16 cellular contexts compared by ENCODE assay signal in the genomic region with DNA sequence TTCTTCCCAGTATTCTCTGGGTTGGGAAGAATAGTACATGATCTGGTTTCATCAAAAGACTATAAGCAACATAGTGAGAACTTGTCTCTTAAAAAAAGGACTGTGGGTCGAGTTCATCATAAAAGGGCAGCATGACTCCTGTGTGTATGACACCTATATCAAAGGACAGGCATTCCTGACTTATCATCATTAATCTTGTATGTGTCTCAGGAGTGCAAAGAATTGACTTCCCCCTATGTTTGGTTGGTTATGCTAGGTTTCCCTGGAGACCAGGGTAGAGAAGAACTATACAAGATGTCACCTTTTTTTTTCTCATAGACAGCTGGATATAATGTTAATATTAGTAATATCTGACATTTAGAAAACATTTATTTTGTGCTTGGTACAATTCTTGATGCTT.
A peak's percentile ranks its signal among the peaks of the same experiment; 100 is the strongest.
DNase-seq lines count a peak whose midpoint lies in the region; ATAC-seq and TF ChIP-seq lines count a peak whose summit lies in the region.
"Had no signal": no experiment of that assay in that cellular context is flagged by ENCODE, and none has a peak within 500 bp of the region (broad histone marks: within the 10 kb centered on the region; RNA-seq: fewer than 3 reads in every experiment).

No MANE protein-coding gene starts in this region.

- H2AFZ ChIP-seq in trophoblast cell (ENCODE audit: insufficient read depth, low read length, poor library complexity): no peak overlapping the region

- peak; percentile 70 to 77 for DNase-seq in Caco-2
- DNase-seq in NCI-H226: peak; percentile 20
- peak; percentile 43 for DNase-seq in kidney glomerular epithelial cell (lab: John Stamatoyannopoulos, UW)
- DNase-seq in trophoblast cell: peak; percentile 47 to 91
- no peak for DNase-seq in CD4-positive, alpha-beta T cell
- DNase-seq in NCI-H510A (lab: John Stamatoyannopoulos, UW): no peak
- DNase-seq: CD4-positive, alpha-beta memory T cell; MV-4-11; NCI-H1417 treated with DMSO at 0.1 percent for 48 hours; NCI-H2081 treated with DMSO at 0.1 percent for 48 hours; NCI-H345 had no signal

- no peak overlapping the region for H3K23ac ChIP-seq in trophoblast cell (ENCODE audit: low read length)

- CTCF ChIA-PET in Caco-2 (lab: Charles Lee): interaction anchor here (1.1 kb wide), 1 partner anchor 9 kb away, joined by 3 read pairs; no protein-coding TSS in a partner anchor
- CTCF ChIA-PET in CD4-positive, alpha-beta T cell (lab: Charles Lee): no interaction called here

- H3K14ac ChIP-seq in trophoblast cell (ENCODE audit: low read length): no peak overlapping the region

- no peak overlapping the region for H2AK5ac ChIP-seq in trophoblast cell (ENCODE audit: low read length)

- H3K79me1 ChIP-seq in trophoblast cell (ENCODE audit: low read length): peaks cover 11% of the 10 kb centered on the region

- no peak overlapping the region for H2BK12ac ChIP-seq in trophoblast cell (ENCODE audit: low read length)

- H3K9me3 ChIP-seq in Caco-2 (no peaks in the 10 kb centered on the region), trophoblast cell (ENCODE audit: insufficient read depth, low read depth, low read length) (peaks cover 2% of the 10 kb centered on the region)
- no peaks in the 10 kb centered on the region for H3K9me3 ChIP-seq in CD4-positive, alpha-beta T cell (ENCODE audit: control insufficient read depth, low read length)
- H3K9me3 ChIP-seq: HAP-1 had no signal

- H3K9ac ChIP-seq in trophoblast cell (ENCODE audit: low read length): no peak overlapping the region

- intact Hi-C loops in Caco-2 (cut with micrococcal nuclease; ENCODE audit: unreplicated experiment): loop anchor here (1.0 to 10.0 kb wide), 4 partner anchors 9 to 79 kb away; no protein-coding TSS in a partner anchor
- intact Hi-C loops in CD4-positive, alpha-beta T cell (cut with DNase I, micrococcal nuclease): no loop called here

- ATAC-seq in GM18519 (IDR thresholded peaks at IDR 0.05; ENCODE audit: low FRiP score, unreplicated experiment): no peak
- no peak for ATAC-seq in CD4-positive, alpha-beta T cell (ENCODE audit: poor library complexity)
- ATAC-seq in GM18511 (IDR thresholded peaks at IDR 0.05; ENCODE audit: unreplicated experiment): no peak
- ATAC-seq: PC-3 had no signal

- no CpG with 5 or more reads among the region's 1 CpG for WGBS in trophoblast cell (ENCODE audit: extremely low coverage, insufficient coverage, insufficient read length)

- POLR2A ChIA-PET in Caco-2 (lab: Charles Lee): interaction anchor here (0.7 kb wide), 1 partner anchor 70 kb away, joined by 3 read pairs; no protein-coding TSS in a partner anchor
- POLR2A ChIA-PET in CD4-positive, alpha-beta T cell (lab: Charles Lee): interaction anchor here (0.6 to 1.5 kb wide), 2 partner anchors 13 to 462 kb away, joined by 3 to 4 read pairs; no protein-coding TSS in a partner anchor

- no peak overlapping the region for H3K27ac ChIP-seq in trophoblast cell (ENCODE audit: low read depth, low read length)
- no peak overlapping the region for H3K27ac ChIP-seq in CD4-positive, alpha-beta T cell (ENCODE audit: low read depth, low read length)

- H3K36me3 Mint-ChIP-seq in Caco-2 (ENCODE audit: insufficient read depth, unreplicated experiment): no peaks in the 10 kb centered on the region
- no peaks in the 10 kb centered on the region for H3K36me3 Mint-ChIP-seq in CD4-positive, alpha-beta T cell (ENCODE audit: low read depth)
- H3K36me3 Mint-ChIP-seq: CD4-positive, alpha-beta memory T cell had no signal

- H3K27me3 ChIP-seq in Caco-2 (replicated peaks; ENCODE audit: control insufficient read depth, insufficient read depth, low read length): no peaks in the 10 kb centered on the region
- no peaks in the 10 kb centered on the region for H3K27me3 ChIP-seq in trophoblast cell (ENCODE audit: insufficient read depth, low read length)
- H3K27me3 ChIP-seq in CD4-positive, alpha-beta T cell (ENCODE audit: control insufficient read depth, insufficient read depth, low read length): no peaks in the 10 kb centered on the region

- no peak overlapping the region for H4K8ac ChIP-seq in trophoblast cell (ENCODE audit: low read depth, low read length)

- H3K4me3 ChIP-seq in Caco-2 (ENCODE audit: low read depth, low read length) (no peak overlapping the region), trophoblast cell (ENCODE audit: low read depth, low read length) (no peak overlapping the region)
- H3K4me3 ChIP-seq: HAP-1 had no signal

- no peak for TF ChIP-seq CTCF in Caco-2 (IDR thresholded peaks at IDR 0.05; ENCODE audit: insufficient read depth in 1 of 2, low read depth in 1 of 2, low read length in 1 of 2, severe bottlenecking in 1 of 2, unreplicated experiment in 1 of 2)
- TF ChIP-seq CTCF in CD4-positive, alpha-beta T cell (IDR thresholded peaks at IDR 0.05): no peak

- no peak overlapping the region for H3K18ac ChIP-seq in trophoblast cell (ENCODE audit: low read length)

- H3K36me3 ChIP-seq in Caco-2 (ENCODE audit: control insufficient read depth, insufficient read depth, low read length) (no peaks in the 10 kb centered on the region), trophoblast cell (ENCODE audit: control insufficient read depth in 1 of 2, insufficient read depth in 2 of 2, low read length in 2 of 2) (no peaks in the 10 kb centered on the region)
- H3K36me3 ChIP-seq: HAP-1 had no signal

- no peak overlapping the region for H4K12ac ChIP-seq in trophoblast cell (ENCODE audit: low read depth, low read length)

- no TSS peak for BruUV-seq in Caco-2 (replicated peaks; lab: Mats Ljungman, UMichigan)

- H2BK5ac ChIP-seq in trophoblast cell (ENCODE audit: low read depth, low read length, poor library complexity): no peak overlapping the region

- no peak overlapping the region for H3K4ac ChIP-seq in trophoblast cell (ENCODE audit: low read depth, low read length)

- H3K4me2 ChIP-seq in trophoblast cell (ENCODE audit: low read length): no peak overlapping the region

- no peak overlapping the region for H4K91ac ChIP-seq in trophoblast cell (ENCODE audit: low read depth, low read length)

- no peaks in the 10 kb centered on the region for H3K27me3 Mint-ChIP-seq in Caco-2 (ENCODE audit: insufficient read depth, unreplicated experiment)
- no peaks in the 10 kb centered on the region for H3K27me3 Mint-ChIP-seq in CD4-positive, alpha-beta T cell
- H3K27me3 Mint-ChIP-seq: B cell; CD4-positive, alpha-beta memory T cell had no signal

- H2BK120ac ChIP-seq in trophoblast cell (ENCODE audit: insufficient read depth, low read length, poor library complexity): no peak overlapping the region

- peaks cover under 1% of the 10 kb centered on the region for H3K9me3 Mint-ChIP-seq in Caco-2 (ENCODE audit: unreplicated experiment)
- no peaks in the 10 kb centered on the region for H3K9me3 Mint-ChIP-seq in CD4-positive, alpha-beta T cell
- H3K9me3 Mint-ChIP-seq: CD4-positive, alpha-beta memory T cell had no signal

- H3K27ac Mint-ChIP-seq in Caco-2 (ENCODE audit: unreplicated experiment): peak overlapping the region; percentile 97
- no peak overlapping the region for H3K27ac Mint-ChIP-seq in CD4-positive, alpha-beta T cell
- H3K27ac Mint-ChIP-seq: B cell; CD4-positive, alpha-beta memory T cell had no signal

- H3K4me1 Mint-ChIP-seq in Caco-2 (ENCODE audit: low read depth, unreplicated experiment): peaks cover 56% of the 10 kb centered on the region
- H3K4me1 Mint-ChIP-seq in CD4-positive, alpha-beta T cell (ENCODE audit: low read depth): no peaks in the 10 kb centered on the region
- H3K4me1 Mint-ChIP-seq: CD4-positive, alpha-beta memory T cell had no signal

- H3K4me3 Mint-ChIP-seq in Caco-2 (ENCODE audit: unreplicated experiment): peak overlapping the region; percentile 22
- H3K4me3 Mint-ChIP-seq in CD4-positive, alpha-beta T cell: no peak overlapping the region
- H3K4me3 Mint-ChIP-seq: B cell; CD4-positive, alpha-beta memory T cell had no signal

- H3K4me1 ChIP-seq in Caco-2: peaks cover 93% of the 10 kb centered on the region
- H3K4me1 ChIP-seq in trophoblast cell (ENCODE audit: control insufficient read depth in 1 of 2, insufficient read depth in 2 of 2, low read length in 2 of 2): peaks cover 2 to 4% of the 10 kb centered on the region in 2 experiments

- H3K79me2 ChIP-seq in trophoblast cell (ENCODE audit: control insufficient read depth, insufficient read depth, low read length, poor library complexity): no peaks in the 10 kb centered on the region

Comparison
In these comparisons a context has a peak if more than half of its experiments do, and no peak if none do; other contexts are left out.
1. DNase-seq: peak in Caco-2 (2 of 2), NCI-H226 (single experiment), kidney glomerular epithelial cell (single experiment) and trophoblast cell (2 of 2); none in CD4-positive, alpha-beta T cell (0 of 10) and NCI-H510A (single experiment).